4 cellular contexts compared by ENCODE assay signal in genomic region chr14:32131689-32132088, GRCh38. TPM values are rescaled to one million over a fixed set of nuclear protein-coding genes. Genes with fewer than 3 reads are reported as not detected.
DNase-seq lines count a peak whose midpoint lies in the region; TF ChIP-seq lines count a peak whose summit lies in the region.
"Not testable (repeated sequence)": the region's sequence is repeated elsewhere in the genome, so short reads cannot be mapped to it uniquely, and the experiment has no call there.

No MANE protein-coding gene starts in this region.

- not testable (repeated sequence) for TF ChIP-seq CTCF in HEK293 (tag by site-specific recombination; IDR thresholded peaks at IDR 0.05); endothelial cell (IDR thresholded peaks at IDR 0.05; ENCODE audit: unreplicated experiment); progenitor cell of endocrine pancreas (IDR thresholded peaks at IDR 0.05; ENCODE audit: unreplicated experiment)

- CTCF ChIA-PET in HEK293 (lab: Yijun Ruan, JAX); activated CD4-positive, alpha-beta T cell treated with anti-CD3 and anti-CD28 coated beads, Interleukin-2, amount 10 ng/mL, durations not matched to agents 7 days and 5 days (lab: Charles Lee): not testable (repeated sequence)

- H3K36me3 Mint-ChIP-seq in activated CD4-positive, alpha-beta T cell treated with anti-CD3 and anti-CD28 coated beads, Interleukin-2, amount 10 ng/mL, durations not matched to agents 7 days and 5 days (ENCODE audit: low read depth) = peaks cover 50% of the 10 kb centered on the region
- peaks cover 56% of the 10 kb centered on the region for H3K36me3 Mint-ChIP-seq in endothelial cell (ENCODE audit: low read depth, unreplicated experiment)
- peaks cover 71% of the 10 kb centered on the region for H3K36me3 Mint-ChIP-seq in progenitor cell of endocrine pancreas (ENCODE audit: insufficient read depth)

- not testable (repeated sequence) for DNase-seq in activated CD4-positive, alpha-beta T cell treated with anti-CD3 and anti-CD28 coated beads, Interleukin-2, amount 10 ng/mL, durations not matched to agents 7 days and 5 days; endothelial cell (ENCODE audit: low spot score); progenitor cell of endocrine pancreas (ENCODE audit: low spot score, unreplicated experiment)

- H3K27ac Mint-ChIP-seq in activated CD4-positive, alpha-beta T cell treated with anti-CD3 and anti-CD28 coated beads, Interleukin-2, amount 10 ng/mL, durations not matched to agents 7 days and 5 days = peak overlapping the region; percentile 36
- H3K27ac Mint-ChIP-seq in endothelial cell (ENCODE audit: unreplicated experiment) (peak overlapping the region; percentile 42), progenitor cell of endocrine pancreas (peak overlapping the region; percentile 37)

- H3K27ac ChIP-seq in HEK293 (ENCODE audit: extremely low read depth, low read depth, low read length) = not testable (repeated sequence)

- H3K36me3 ChIP-seq in HEK293 (ENCODE audit: control insufficient read depth in 2 of 2, insufficient read depth in 1 of 2, low read length in 2 of 2) = not testable (repeated sequence)

- not testable (repeated sequence) for H3K4me1 Mint-ChIP-seq in activated CD4-positive, alpha-beta T cell treated with anti-CD3 and anti-CD28 coated beads, Interleukin-2, amount 10 ng/mL, durations not matched to agents 7 days and 5 days; endothelial cell (ENCODE audit: unreplicated experiment); progenitor cell of endocrine pancreas (ENCODE audit: low read depth)

- not testable (repeated sequence) for H3K9me3 ChIP-seq in HEK293 (ENCODE audit: control insufficient read depth, insufficient read depth, low read depth, low read length)

- POLR2A ChIA-PET in HEK293 (lab: Yijun Ruan, JAX); activated CD4-positive, alpha-beta T cell treated with anti-CD3 and anti-CD28 coated beads, Interleukin-2, amount 10 ng/mL, durations not matched to agents 7 days and 5 days (lab: Charles Lee): not testable (repeated sequence)

- H3K9me3 Mint-ChIP-seq in activated CD4-positive, alpha-beta T cell treated with anti-CD3 and anti-CD28 coated beads, Interleukin-2, amount 10 ng/mL, durations not matched to agents 7 days and 5 days; endothelial cell (ENCODE audit: unreplicated experiment): not testable (repeated sequence)
- H3K9me3 Mint-ChIP-seq in progenitor cell of endocrine pancreas (ENCODE audit: low read depth) = peaks cover 19% of the 10 kb centered on the region

- not testable (repeated sequence) for H3K4me3 ChIP-seq in HEK293 (ENCODE audit: low read depth, low read length)

- H3K4me3 Mint-ChIP-seq in activated CD4-positive, alpha-beta T cell treated with anti-CD3 and anti-CD28 coated beads, Interleukin-2, amount 10 ng/mL, durations not matched to agents 7 days and 5 days; endothelial cell (ENCODE audit: unreplicated experiment); progenitor cell of endocrine pancreas (ENCODE audit: low read depth): not testable (repeated sequence)

- not testable (repeated sequence) for H3K27me3 Mint-ChIP-seq in activated CD4-positive, alpha-beta T cell treated with anti-CD3 and anti-CD28 coated beads, Interleukin-2, amount 10 ng/mL, durations not matched to agents 7 days and 5 days; endothelial cell (ENCODE audit: unreplicated experiment); progenitor cell of endocrine pancreas

- peaks cover 12% of the 10 kb centered on the region for H3K4me1 ChIP-seq in HEK293 (ENCODE audit: control insufficient read depth, insufficient read depth, low read length)

TF ChIP-seq in HEK293, 187 proteins besides CTCF, POLR2A, EP300 and RAD21:
- TF ChIP-seq ZNF146 (tag by site-specific recombination; IDR thresholded peaks at IDR 0.05) = peak; percentile 93
TF ChIP-seq in HEK293: peak in this region for 1; not testable (repeated sequence) for 186.

RNA-seq across cellular contexts. Expression of gene ARHGAP5, which starts 54.6 kb away (rescaled TPM):
- 10 to 100 TPM; 35.7 to 38.6 TPM for total RNA-seq in activated CD4-positive, alpha-beta T cell treated with anti-CD3 and anti-CD28 coated beads, Interleukin-2, amount 10 ng/mL, durations not matched to agents 7 days and 5 days
- total RNA-seq in endothelial cell (ENCODE audit: unreplicated experiment) (78.4 TPM), progenitor cell of endocrine pancreas (176 and 182 TPM in 2 replicates)
